10 cellular contexts compared by ENCODE assay signal in the genomic region with DNA sequence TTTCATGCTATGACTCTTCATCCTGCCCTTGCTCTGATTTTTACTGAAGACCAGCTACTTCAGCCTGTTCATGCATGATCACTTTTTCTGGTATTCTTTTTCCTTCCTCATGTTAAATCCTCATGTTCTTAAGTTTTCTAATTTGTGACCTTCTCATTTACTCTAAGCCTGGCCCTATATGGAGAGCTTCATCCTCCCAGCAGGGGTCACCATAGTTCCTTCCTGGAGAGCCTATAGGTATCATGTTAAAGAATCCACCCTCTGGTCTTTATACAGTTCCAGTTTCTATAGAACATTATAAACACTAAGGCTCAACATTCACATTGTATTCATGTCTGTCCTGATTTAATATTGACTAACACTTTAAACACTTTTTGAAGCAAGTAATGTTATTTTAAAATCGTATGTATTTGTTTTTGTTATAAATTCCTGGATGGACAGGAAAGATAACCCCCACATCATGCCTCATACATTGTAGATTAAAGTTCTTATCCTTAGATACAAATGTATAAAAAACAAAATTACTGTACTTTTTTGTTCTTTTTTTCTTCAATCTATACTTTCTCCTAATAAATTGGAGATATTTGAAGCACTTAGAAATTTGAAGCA. TPM values are rescaled to one million over a fixed set of nuclear protein-coding genes. Genes with fewer than 3 reads are reported as not detected.
DNase-seq lines count a peak whose midpoint lies in the region; ATAC-seq, FAIRE-seq and TF ChIP-seq lines count a peak whose summit lies in the region.
"Had no signal": no experiment of that assay in that cellular context is flagged by ENCODE, and none has a peak within 500 bp of the region (broad histone marks: within the 10 kb centered on the region; RNA-seq: fewer than 3 reads in every experiment).

No MANE protein-coding gene starts in this region.

- peaks cover 9% of the 10 kb centered on the region for H3K9me3 Mint-ChIP-seq in astrocyte (ENCODE audit: unreplicated experiment)

- no peaks in the 10 kb centered on the region for H3K36me3 ChIP-seq in astrocyte (ENCODE audit: insufficient read depth, low read length)
- H3K36me3 ChIP-seq: BLaER1, neutrophil had no signal

- FAIRE-seq in astrocyte (lab: Jason Lieb, UNC) = peak; percentile 80

- peak; percentile 79 for TF ChIP-seq CTCF in astrocyte (IDR thresholded peaks at IDR 0.05; ENCODE audit: insufficient read depth, low read depth, low read length)

- no peaks in the 10 kb centered on the region for H3K4me1 Mint-ChIP-seq in astrocyte (ENCODE audit: low read depth, unreplicated experiment)

- no peak overlapping the region for H3K4me3 Mint-ChIP-seq in astrocyte (ENCODE audit: unreplicated experiment)

- ATAC-seq in GM21825 (IDR thresholded peaks at IDR 0.05; ENCODE audit: unreplicated experiment) = peak; percentile 99

- peak; percentile 35 to 83 (median 41) for DNase-seq in NCI-H1417 (lab: John Stamatoyannopoulos, UW)
- no peak for DNase-seq in NCI-H1417 treated with DMSO at 0.1 percent for 48 hours (lab: John Stamatoyannopoulos, UW)
- DNase-seq in Kasumi-1 (lab: John Stamatoyannopoulos, UW) = peak; percentile 83 to 92
- peak; percentile 72 for DNase-seq in SK-MEL-5 (ENCODE audit: low read depth, low spot score)
- peak; percentile 32 for DNase-seq in astrocyte (ENCODE audit: low read depth)
- peak; percentile 68 for DNase-seq in iPS-NIHi11 (ENCODE audit: low spot score)
- peak; percentile 2 to 24 for DNase-seq in stimulated activated CD4-positive, alpha-beta T cell treated with anti-CD3 and anti-CD28 coated beads, Interleukin-1b, Interleukin-23, amount 100 ng/mL, for 1 hour (ENCODE audit: low read depth in 2 of 2)

- H3K36me3 Mint-ChIP-seq in astrocyte (ENCODE audit: low read depth, unreplicated experiment) = no peaks in the 10 kb centered on the region

- peaks cover 7% of the 10 kb centered on the region for H3K4me1 ChIP-seq in astrocyte (ENCODE audit: insufficient read depth, low read length)

- H3K9ac ChIP-seq in astrocyte (ENCODE audit: low read length) = no peak overlapping the region
- H3K9ac ChIP-seq: BLaER1 had no signal

- H3K27me3 ChIP-seq in astrocyte (ENCODE audit: insufficient read depth, low read length) = no peaks in the 10 kb centered on the region
- H3K27me3 ChIP-seq: BLaER1 had no signal

- H3K27me3 Mint-ChIP-seq in astrocyte (ENCODE audit: low read depth, unreplicated experiment) = no peaks in the 10 kb centered on the region

- no peak overlapping the region for H3K4me2 ChIP-seq in astrocyte (ENCODE audit: low read length)
- H3K4me2 ChIP-seq: BLaER1 had no signal

- peak overlapping the region; percentile 15 for H2AFZ ChIP-seq in astrocyte (ENCODE audit: low read depth, low read length)

- H4K20me1 ChIP-seq in astrocyte (ENCODE audit: insufficient read depth, low read length) = no peaks in the 10 kb centered on the region
- H4K20me1 ChIP-seq: BLaER1 had no signal

- no peaks in the 10 kb centered on the region for H3K9me3 ChIP-seq in astrocyte (ENCODE audit: insufficient read depth, low read depth, low read length)
- H3K9me3 ChIP-seq: BLaER1, neutrophil had no signal

- no peak overlapping the region for H3K4me3 ChIP-seq in astrocyte (ENCODE audit: insufficient read depth, low read depth, low read length)
- H3K4me3 ChIP-seq: BLaER1 had no signal

- no peak overlapping the region for H3K27ac ChIP-seq in astrocyte (ENCODE audit: low read depth, low read length)
- H3K27ac ChIP-seq: BLaER1, neutrophil had no signal

- H3K27ac Mint-ChIP-seq in astrocyte (ENCODE audit: unreplicated experiment) = no peak overlapping the region

- in situ Hi-C loops in SK-MEL-5 (cut with HindIII; ENCODE audit: low pct_unique_long_range_greater_than_20kb, low sequenced_read_pairs) = no loop called here

- H3K79me2 ChIP-seq in astrocyte (ENCODE audit: insufficient read depth, low read length) = no peaks in the 10 kb centered on the region

RNA-seq across cellular contexts. Expression of gene OTUD4, which starts 53.8 kb away (rescaled TPM):
- 10.6 and 11.5 TPM in 2 replicates for total RNA-seq in SK-MEL-5 (2014; rRNA removed; shearing (Covaris generic))
- polyA plus RNA-seq in SK-MEL-5 (2015; cell fraction: cytosol; rRNA removed) = 16.3 and 25.9 TPM in 2 replicates
- polyA plus RNA-seq in SK-MEL-5 (2015; cell fraction: nucleus; rRNA removed) = 46.9 and 51.9 TPM in 2 replicates
- 41.9 and 47.4 TPM in 2 replicates for total RNA-seq in astrocyte
